Comparison of ENCODE assay signal across 13 cellular contexts in the genomic region with DNA sequence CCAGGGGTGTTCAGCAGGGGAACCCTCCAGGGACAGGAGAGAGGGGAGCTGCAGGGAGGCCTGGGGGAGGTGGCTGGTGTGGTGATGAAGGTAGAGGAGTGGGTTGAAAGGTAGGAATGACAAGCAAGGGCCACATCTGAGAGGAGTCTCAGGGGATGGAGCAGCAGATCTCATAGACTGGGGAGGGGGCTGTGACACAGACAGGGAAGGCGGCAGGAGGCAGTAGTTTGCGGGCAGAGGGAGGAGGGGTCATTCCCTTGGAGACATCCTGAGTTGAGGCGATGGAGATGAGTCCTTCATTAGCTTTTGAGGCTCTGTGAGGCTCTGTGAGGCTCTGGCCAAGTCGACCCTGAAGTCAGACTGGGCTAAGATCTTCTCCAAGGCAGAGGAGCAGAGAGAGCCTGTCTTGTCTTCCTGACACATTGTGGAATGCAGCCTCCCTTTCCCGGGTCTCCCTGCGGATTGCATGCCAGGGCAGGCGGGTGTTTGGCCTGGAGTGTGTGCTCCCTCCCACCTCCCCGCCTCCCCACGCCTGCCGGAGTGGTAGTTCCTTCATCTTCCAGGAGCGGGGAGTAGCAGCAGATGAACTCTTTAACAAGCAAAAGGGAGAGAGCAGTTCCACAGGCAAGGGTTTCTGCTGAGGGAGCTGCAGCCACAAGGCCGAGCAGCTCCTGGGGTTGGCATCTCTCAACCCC. TPM values are rescaled to one million over a fixed set of nuclear protein-coding genes. Genes with fewer than 3 reads are reported as not detected.
DNase-seq lines count a peak whose midpoint lies in the region; ATAC-seq and TF ChIP-seq lines count a peak whose summit lies in the region.
"Had no signal": no experiment of that assay in that cellular context is flagged by ENCODE, and none has a peak within 500 bp of the region (broad histone marks: within the 10 kb centered on the region; RNA-seq: fewer than 3 reads in every experiment).

No MANE protein-coding gene starts in this region.

- no peaks in the 10 kb centered on the region for H3K36me3 ChIP-seq in RWPE2 (ENCODE audit: low read depth)
- no peaks in the 10 kb centered on the region for H3K36me3 ChIP-seq in ovary
- H3K36me3 ChIP-seq in suprapubic skin, result no peaks in the 10 kb centered on the region
- H3K36me3 ChIP-seq: neutrophil had no signal

- intact Hi-C loops in ovary (cut with DNase I), result no loop called here

- H3K4me1 ChIP-seq in RWPE2 (ENCODE audit: insufficient read depth, poor library complexity, severe bottlenecking), result peaks cover 50% of the 10 kb centered on the region
- peaks cover 12% of the 10 kb centered on the region for H3K4me1 ChIP-seq in ovary (ENCODE audit: insufficient read depth)
- H3K4me1 ChIP-seq in suprapubic skin, result peaks cover 28% of the 10 kb centered on the region

- DNase-seq in ELF-1 (ENCODE audit: low read depth, low spot score), result peak; percentile 60
- DNase-seq in RWPE2 (ENCODE audit: low spot score), result peak; percentile 86
- DNase-seq in fibroblast of pulmonary artery (ENCODE audit: low read depth), result peak; percentile 56
- DNase-seq in ovary, result peak in 4 of 5 donors; percentile 24 to 74 (median 34)
- DNase-seq in superior temporal gyrus (ENCODE audit: extremely low spot score), result no peak
- no peak for DNase-seq in GM19240 (ENCODE audit: insufficient read length, low spot score)
- no peak for DNase-seq in suprapubic skin (ENCODE audit: low spot score in 2 of 2)
- DNase-seq: activated CD8-positive, alpha-beta memory T cell treated with anti-CD3 and anti-CD28 coated beads, Interleukin-2, amount 10 ng/mL, durations not matched to agents 7 days and 5 days; anterior cingulate cortex; DMS53; kidney had no signal

- TF ChIP-seq CTCF in RWPE2 (IDR thresholded peaks at IDR 0.05; ENCODE audit: poor library complexity, severe bottlenecking) (no peak), fibroblast of pulmonary artery (IDR thresholded peaks at IDR 0.05; ENCODE audit: low read length, missing control alignments) (no peak), ovary (IDR thresholded peaks at IDR 0.05) (no peak), suprapubic skin (IDR thresholded peaks at IDR 0.05) (no peak)

- ATAC-seq in RWPE2 (ENCODE audit: low read depth) (peak; percentile 17), GM21381 (IDR thresholded peaks at IDR 0.05; ENCODE audit: unreplicated experiment) (no peak)
- ATAC-seq: activated CD8-positive, alpha-beta memory T cell treated with anti-CD3 and anti-CD28 coated beads, Interleukin-2, amount 10 ng/mL, durations not matched to agents 7 days and 5 days had no signal

- H3K4me3 ChIP-seq in RWPE2 (ENCODE audit: severe bottlenecking), result no peak overlapping the region
- H3K4me3 ChIP-seq in fibroblast of pulmonary artery (replicated peaks; ENCODE audit: low read depth, low read length), result no peak overlapping the region
- H3K4me3 ChIP-seq in ovary, result no peak overlapping the region
- no peak overlapping the region for H3K4me3 ChIP-seq in suprapubic skin

- H3K9me3 ChIP-seq in RWPE2 (ENCODE audit: severe bottlenecking), result no peaks in the 10 kb centered on the region
- no peaks in the 10 kb centered on the region for H3K9me3 ChIP-seq in ovary
- H3K9me3 ChIP-seq in suprapubic skin, result no peaks in the 10 kb centered on the region
- H3K9me3 ChIP-seq: neutrophil had no signal

- H3K27ac ChIP-seq in RWPE2 (ENCODE audit: poor library complexity, severe bottlenecking) (peak overlapping the region; percentile 95), ovary (no peak overlapping the region), suprapubic skin (no peak overlapping the region)
- H3K27ac ChIP-seq: neutrophil had no signal

- TF ChIP-seq POLR2A in ovary (IDR thresholded peaks at IDR 0.05) (no peak), suprapubic skin (IDR thresholded peaks at IDR 0.05) (no peak)

- TF ChIP-seq EP300 in ovary (IDR thresholded peaks at IDR 0.05) (no peak), suprapubic skin (IDR thresholded peaks at IDR 0.05) (no peak)

- no peaks in the 10 kb centered on the region for H3K27me3 ChIP-seq in RWPE2 (ENCODE audit: insufficient read depth, poor library complexity, severe bottlenecking)
- H3K27me3 ChIP-seq in ovary, result no peaks in the 10 kb centered on the region
- H3K27me3 ChIP-seq in suprapubic skin, result no peaks in the 10 kb centered on the region

- 9 to 16% (median 15%) methylated on average over 12 of the region's 12 CpGs for WGBS in ovary, 3 donors
- WGBS in suprapubic skin, result 26% methylated on average over 6 of the region's 12 CpGs

RNA-seq across cellular contexts. Expression of gene MLN, which starts 34.3 kb away (rescaled TPM):
- not detected for total RNA-seq in ovary
- polyA plus RNA-seq in ovary, result not detected
- total RNA-seq in suprapubic skin, result not detected
- total RNA-seq: activated CD8-positive, alpha-beta memory T cell treated with anti-CD3 and anti-CD28 coated beads, Interleukin-2, amount 10 ng/mL, durations not matched to agents 7 days and 5 days; kidney had no signal

RNA-seq across cellular contexts. Expression of gene LEMD2, which starts 49.2 kb away (rescaled TPM):
- total RNA-seq in ovary, result 10 to 100 TPM; 43.6 to 66.8 (median 56.7) TPM
- polyA plus RNA-seq in ovary, result 10 to 100 TPM; 41.7 to 59.2 TPM
- 10 to 100 TPM; 44.3 to 99.2 (median 55.6) TPM for total RNA-seq in suprapubic skin

Comparison
In these comparisons a context has a peak if more than half of its experiments do, and no peak if none do; other contexts are left out.
1. DNase-seq: peak in ELF-1 (single experiment), RWPE2 (single experiment), fibroblast of pulmonary artery (single experiment) and ovary (4 of 5); none in superior temporal gyrus (single experiment), GM19240 (single experiment) and suprapubic skin (0 of 2).